ENCODE assay signal across 7 cellular contexts in the genomic region with DNA sequence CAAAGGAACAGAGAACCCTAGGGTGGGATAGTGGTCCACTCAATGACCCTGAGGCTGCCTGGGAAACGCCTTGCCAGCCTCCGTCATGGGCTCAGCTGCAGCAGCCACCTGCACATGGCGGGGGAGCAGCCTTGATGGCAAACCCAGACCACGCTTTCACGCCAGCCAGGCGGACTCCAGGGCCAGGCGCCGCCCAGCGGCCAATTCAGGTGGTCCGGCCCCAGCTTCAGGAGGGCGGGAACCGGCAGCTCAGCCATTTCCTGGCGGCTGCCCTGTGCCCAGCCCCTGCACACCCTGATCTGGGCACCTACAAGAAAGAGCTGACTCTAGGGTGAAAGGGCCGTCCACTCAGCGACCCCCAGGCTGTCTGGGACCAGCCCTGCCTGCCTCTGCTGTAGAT.
A peak's percentile ranks its signal among the peaks of the same experiment; 100 is the strongest.
DNase-seq lines count a peak whose midpoint lies in the region; ATAC-seq, FAIRE-seq and TF ChIP-seq lines count a peak whose summit lies in the region.
"Not testable (repeated sequence)": the region's sequence is repeated elsewhere in the genome, so short reads cannot be mapped to it uniquely, and the experiment has no call there.

No MANE protein-coding gene starts in this region.

- H3K36me3 ChIP-seq in PC-3 (ENCODE audit: low read depth, low read length); HepG2 (replicated peaks in 1 of 2; ENCODE audit: control insufficient read depth in 1 of 2, insufficient read depth in 2 of 2, low read length in 2 of 2); mucosa of descending colon (ENCODE audit: low read depth); upper lobe of right lung: not testable (repeated sequence)

- not testable (repeated sequence) for H3K4me3 ChIP-seq in A549; PC-3 (ENCODE audit: low read length); HepG2 (replicated peaks in 1 of 3; ENCODE audit: insufficient read depth in 1 of 3, low read depth in 2 of 3, low read length in 3 of 3); mucosa of descending colon; upper lobe of right lung

- BruUV-seq in PC-3 (replicated peaks; lab: Mats Ljungman, UMichigan); HepG2 (replicated peaks; lab: Mats Ljungman, UMichigan): not testable (repeated sequence)

- intact Hi-C loops in PC-3 (cut with micrococcal nuclease); HepG2 (cut with micrococcal nuclease; ENCODE audit: unreplicated experiment); mucosa of descending colon (cut with DNase I, micrococcal nuclease); upper lobe of right lung (cut with DNase I): not testable (repeated sequence)

- not testable (repeated sequence) for DNase-seq in A549 (ENCODE audit: low read depth in 1 of 2, low spot score in 1 of 2); PC-3; HepG2 (ENCODE audit: low spot score); mucosa of descending colon; upper lobe of right lung

- TF ChIP-seq POLR2A in A549 (IDR thresholded peaks at IDR 0.05; ENCODE audit: low read length); HepG2 (IDR thresholded peaks at IDR 0.05; ENCODE audit: insufficient read depth in 1 of 2, low read depth in 2 of 2, low read length in 2 of 2): not testable (repeated sequence)

- TF ChIP-seq CTCF in A549 (IDR thresholded peaks at IDR 0.05); PC-3 (conservative IDR thresholded peaks at IDR 0.05; ENCODE audit: low read depth, low read length); HepG2 (CRISPR knock-in tag; IDR thresholded peaks at IDR 0.05); mucosa of descending colon (IDR thresholded peaks at IDR 0.05); upper lobe of right lung (IDR thresholded peaks at IDR 0.05): not testable (repeated sequence)

- POLR2A ChIA-PET in A549 (lab: Yijun Ruan, JAX); PC-3 (lab: Charles Lee; ENCODE audit: unreplicated experiment); HepG2 (lab: Yijun Ruan, JAX): not testable (repeated sequence)

- ATAC-seq in A549 (peak; percentile 23 to 24), HG02759 (IDR thresholded peaks at IDR 0.05; ENCODE audit: unreplicated experiment) (peak; percentile 3), PC-3 (peak; percentile 3), SK-N-SH treated with all-trans-retinoic acid at 6 μM for 48 hours (peak; percentile 79), HepG2 (peak; percentile 69), mucosa of descending colon (peak; percentile 38), upper lobe of right lung (peak; percentile 43)

- H3K9me3 ChIP-seq in A549; PC-3 (ENCODE audit: low read length); HepG2 (ENCODE audit: low read length); mucosa of descending colon; upper lobe of right lung: not testable (repeated sequence)

- in situ Hi-C loops in HepG2 (cut with HindIII; ENCODE audit: extremely low pct_ligation_motif_present, low pct_unique_long_range_greater_than_20kb): not testable (repeated sequence)

- not testable (repeated sequence) for H3K9ac ChIP-seq in PC-3 (ENCODE audit: low read length); HepG2 (ENCODE audit: insufficient read depth, low read depth, low read length)

- not testable (repeated sequence) for H3K79me2 ChIP-seq in PC-3 (ENCODE audit: low read length); HepG2 (ENCODE audit: insufficient read depth, low read length)

- not testable (repeated sequence) for H3F3A ChIP-seq in PC-3 (ENCODE audit: low read length, unreplicated experiment)

- H3K4me1 ChIP-seq in A549; PC-3 (ENCODE audit: insufficient read depth, low read length); HepG2 (ENCODE audit: insufficient read depth, low read length); mucosa of descending colon (ENCODE audit: low read depth); upper lobe of right lung: not testable (repeated sequence)

- not testable (repeated sequence) for H3K9me2 ChIP-seq in PC-3 (replicated peaks; ENCODE audit: low read length)

- CTCF ChIA-PET in A549 (lab: Yijun Ruan, JAX); PC-3 (lab: Charles Lee); HepG2 (lab: Yijun Ruan, JAX; ENCODE audit: low intra/inter-chr PET ratio, low total read pairs): not testable (repeated sequence)

- not testable (repeated sequence) for FAIRE-seq in A549 (lab: Jason Lieb, UNC); HepG2 (lab: Jason Lieb, UNC)

- H4K20me1 ChIP-seq in PC-3 (ENCODE audit: low read length); HepG2 (ENCODE audit: insufficient read depth, low read length): not testable (repeated sequence)

- TF ChIP-seq RAD21 in A549 (conservative IDR thresholded peaks at IDR 0.05 in 1 of 2, IDR thresholded peaks at IDR 0.05 in 1 of 2); HepG2 (CRISPR knock-in tag; IDR thresholded peaks at IDR 0.05): not testable (repeated sequence)

- not testable (repeated sequence) for H3K27ac ChIP-seq in A549; PC-3 (ENCODE audit: low read length); HepG2 (ENCODE audit: extremely low read length, insufficient read depth, low read length); upper lobe of right lung

- H3K4me2 ChIP-seq in A549; PC-3 (ENCODE audit: low read length); HepG2 (ENCODE audit: low read depth, low read length): not testable (repeated sequence)

- not testable (repeated sequence) for H3K27me3 ChIP-seq in PC-3 (ENCODE audit: low read length); HepG2 (ENCODE audit: control insufficient read depth in 1 of 2, insufficient read depth in 2 of 2, low read length in 2 of 2); upper lobe of right lung

- TF ChIP-seq EP300 in A549 (IDR thresholded peaks at IDR 0.05); HepG2 (IDR thresholded peaks at IDR 0.05; ENCODE audit: low read depth in 2 of 2, low read length in 2 of 2); HepG2 (CRISPR knock-in tag; IDR thresholded peaks at IDR 0.05; ENCODE audit: borderline replicate concordance): not testable (repeated sequence)

- WGBS in A549 (ENCODE audit: missing lambda C conversion rate): no CpG with 5 or more reads among the region's 15 CpGs
- WGBS in HepG2 (ENCODE audit: low lambda C conversion rate): no CpG with 5 or more reads among the region's 15 CpGs

- not testable (repeated sequence) for H2AFZ ChIP-seq in PC-3 (ENCODE audit: low read length); HepG2 (ENCODE audit: low read length)

Comparison
In these comparisons a context has a peak if more than half of its experiments do, and no peak if none do; other contexts are left out.
1. ATAC-seq: peak in every context shown above with its lines; median percentile 79 in SK-N-SH treated with all-trans-retinoic acid at 6 μM for 48 hours; 69 in HepG2; 43 in upper lobe of right lung; 38 in mucosa of descending colon; 24 in A549; 3 in HG02759; 3 in PC-3.